ENCODE assay signal across 11 cellular contexts in the genomic region with DNA sequence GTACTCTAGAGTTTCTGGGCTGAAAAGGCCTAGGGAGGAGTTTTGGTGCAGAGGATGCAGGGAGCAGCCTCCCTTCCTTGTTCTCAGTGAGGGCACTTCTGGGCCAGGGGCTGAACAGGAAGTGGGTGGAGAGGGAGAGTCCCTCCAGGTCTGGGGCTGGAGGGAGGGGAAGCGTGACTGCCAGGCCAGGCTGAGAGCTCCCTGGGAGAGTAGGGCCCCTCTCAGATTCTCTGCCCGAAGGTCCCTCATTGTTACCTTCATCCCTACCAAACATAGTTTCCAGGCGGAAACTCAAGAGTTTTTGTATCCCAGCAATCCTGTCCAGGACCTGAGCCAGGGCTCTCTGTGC. TPM values are rescaled to one million over a fixed set of nuclear protein-coding genes. Genes with fewer than 3 reads are reported as not detected.
DNase-seq lines count a peak whose midpoint lies in the region; ATAC-seq and TF ChIP-seq lines count a peak whose summit lies in the region.
"Had no signal": no experiment of that assay in that cellular context is flagged by ENCODE, and none has a peak within 500 bp of the region (broad histone marks: within the 10 kb centered on the region; RNA-seq: fewer than 3 reads in every experiment).

No MANE protein-coding gene starts in this region.

- H3F3A ChIP-seq in GM23248 (ENCODE audit: insufficient read depth) = no peaks in the 10 kb centered on the region

- H3K4me3 ChIP-seq in ectodermal cell (ENCODE audit: insufficient read depth, low read depth, low read length) (no peak overlapping the region), thoracic aorta (no peak overlapping the region), foreskin fibroblast (ENCODE audit: low read depth in 1 of 2, low read length in 2 of 2) (no peak overlapping the region), WERI-Rb-1 (ENCODE audit: low read depth, low read length) (no peak overlapping the region), GM23248 (no peak overlapping the region)

- in situ Hi-C loops in GM23248 (cut with MboI) = no loop called here

- ATAC-seq in activated naive CD4-positive, alpha-beta T cell treated with anti-CD3 and anti-CD28 coated beads, Interleukin-2, amount 50 U/mL, for 72 hours = peak; percentile 43 to 88
- peak; percentile 47 for ATAC-seq in HG03175 (IDR thresholded peaks at IDR 0.05; ENCODE audit: unreplicated experiment)
- no peak for ATAC-seq in thoracic aorta (ENCODE audit: insufficient number of reproducible peaks, low FRiP score, low read depth)

- DNase-seq in activated naive CD4-positive, alpha-beta T cell treated with anti-CD3 and anti-CD28 coated beads, Interleukin-2, amount 50 U/mL, for 72 hours (ENCODE audit: low spot score in 2 of 2) = no peak
- no peak for DNase-seq in activated naive CD4-positive, alpha-beta T cell (lab: John Stamatoyannopoulos, UW)
- DNase-seq in thoracic aorta (ENCODE audit: low spot score) (no peak), foreskin fibroblast (no peak), WERI-Rb-1 (no peak), GM23248 (no peak)
- DNase-seq: activated CD4-positive, alpha-beta T cell treated with anti-CD3 and anti-CD28 coated beads for 4 hours; stimulated activated CD4-positive, alpha-beta T cell treated with anti-CD3 and anti-CD28 coated beads, Interleukin-2, amount 100 ng/mL, for 48 hours had no signal

- no peak overlapping the region for H2AFZ ChIP-seq in GM23248

- no peak for TF ChIP-seq CTCF in thoracic aorta (IDR thresholded peaks at IDR 0.05)
- TF ChIP-seq CTCF in foreskin fibroblast (IDR thresholded peaks at IDR 0.05; ENCODE audit: low read depth, low read length) = no peak
- no peak for TF ChIP-seq CTCF in WERI-Rb-1 (IDR thresholded peaks at IDR 0.05; ENCODE audit: low read depth, low read length)

- no peak overlapping the region for H3K4me2 ChIP-seq in GM23248 (ENCODE audit: unreplicated experiment)

- H3K27me3 ChIP-seq in ectodermal cell (ENCODE audit: control insufficient read depth, insufficient read depth, low read length, poor library complexity, severe bottlenecking) (no peaks in the 10 kb centered on the region), thoracic aorta (replicated peaks; ENCODE audit: insufficient read depth) (no peaks in the 10 kb centered on the region), WERI-Rb-1 (ENCODE audit: insufficient read depth, low read depth, severe bottlenecking) (no peaks in the 10 kb centered on the region), GM23248 (replicated peaks; ENCODE audit: insufficient read depth) (peaks cover 8% of the 10 kb centered on the region; the same call in 1 of the 2 replicates)

- peak overlapping the region in 1 of 2 donors; percentile 62 for H3K27ac Mint-ChIP-seq in activated naive CD4-positive, alpha-beta T cell treated with anti-CD3 and anti-CD28 coated beads, Interleukin-2, amount 50 U/mL, for 72 hours
- H3K27ac Mint-ChIP-seq: dendritic cell treated with granulocyte-macrophage colony-stimulating factor and Interleukin-4, amounts not matched to agents 40 ng/mL and 50 ng/mL, for 4 days had no signal

- H3K36me3 ChIP-seq in ectodermal cell (ENCODE audit: control insufficient read depth, insufficient read depth, low read length) (no peaks in the 10 kb centered on the region), thoracic aorta (no peaks in the 10 kb centered on the region), WERI-Rb-1 (no peaks in the 10 kb centered on the region), GM23248 (ENCODE audit: low read depth) (no peaks in the 10 kb centered on the region)

- 49 to 53% methylated on average over 3 of the region's 3 CpGs for WGBS in ectodermal cell, 2 experiments
- WGBS in GM23248 (ENCODE audit: low coverage in 1 of 2, low lambda C conversion rate in 2 of 2, missing lambda C conversion rate in 2 of 2), 2 experiments = 84 to 100% methylated on average over 3 of the region's 3 CpGs

- no peaks in the 10 kb centered on the region for H4K20me1 ChIP-seq in GM23248 (ENCODE audit: insufficient read depth)

- no peaks in the 10 kb centered on the region for H3K36me3 Mint-ChIP-seq in activated naive CD4-positive, alpha-beta T cell treated with anti-CD3 and anti-CD28 coated beads, Interleukin-2, amount 50 U/mL, for 72 hours

- H3K4me1 ChIP-seq in ectodermal cell (ENCODE audit: control insufficient read depth, insufficient read depth, low read length) = peaks cover 34% of the 10 kb centered on the region
- H3K4me1 ChIP-seq in thoracic aorta (ENCODE audit: control insufficient read depth in 1 of 2, low read depth in 2 of 2) = peaks cover 28 to 70% of the 10 kb centered on the region in 2 donors
- no peaks in the 10 kb centered on the region for H3K4me1 ChIP-seq in GM23248 (ENCODE audit: insufficient read depth)

- H3K27ac ChIP-seq in ectodermal cell (ENCODE audit: insufficient read depth, low read depth, low read length, poor library complexity, severe bottlenecking) = peak overlapping the region; percentile 98
- H3K27ac ChIP-seq in thoracic aorta = peak overlapping the region; percentile 77 to 88
- no peak overlapping the region for H3K27ac ChIP-seq in WERI-Rb-1
- H3K27ac ChIP-seq in GM23248 = no peak overlapping the region

- H3K79me2 ChIP-seq in GM23248 (ENCODE audit: insufficient read depth) = no peaks in the 10 kb centered on the region

- no peaks in the 10 kb centered on the region for H3K9me3 Mint-ChIP-seq in activated naive CD4-positive, alpha-beta T cell treated with anti-CD3 and anti-CD28 coated beads, Interleukin-2, amount 50 U/mL, for 72 hours
- H3K9me3 Mint-ChIP-seq: dendritic cell treated with granulocyte-macrophage colony-stimulating factor and Interleukin-4, amounts not matched to agents 40 ng/mL and 50 ng/mL, for 4 days had no signal

- no peak overlapping the region for H3K9ac ChIP-seq in GM23248

- no peaks in the 10 kb centered on the region for H3K9me3 ChIP-seq in ectodermal cell (ENCODE audit: control insufficient read depth, low read length)
- H3K9me3 ChIP-seq in thoracic aorta = no peaks in the 10 kb centered on the region
- no peaks in the 10 kb centered on the region for H3K9me3 ChIP-seq in WERI-Rb-1 (ENCODE audit: severe bottlenecking)
- no peaks in the 10 kb centered on the region for H3K9me3 ChIP-seq in GM23248 (ENCODE audit: low read depth)

- H3K9me2 ChIP-seq in GM23248 (ENCODE audit: insufficient read depth) = no peaks in the 10 kb centered on the region

RNA-seq across cellular contexts. Expression of gene CITED4, which starts 36.8 kb away (rescaled TPM):
- total RNA-seq in activated naive CD4-positive, alpha-beta T cell treated with anti-CD3 and anti-CD28 coated beads, Interleukin-2, amount 50 U/mL, for 72 hours = 1 to 10 TPM; 1.4 to 4.4 TPM
- polyA plus RNA-seq in ectodermal cell (2013, experiment 1 of 4) = 6.6 TPM
- polyA plus RNA-seq in ectodermal cell (2013, experiment 2 of 4) = 6.8 TPM
- polyA plus RNA-seq in ectodermal cell (2013, experiment 3 of 4) = 10.6 TPM
- 10.3 TPM for polyA plus RNA-seq in ectodermal cell (2013, experiment 4 of 4)
- total RNA-seq in thoracic aorta = 10 to 100 TPM; 53.5 to 55.9 TPM
- not detected in 2 replicates for total RNA-seq in GM23248 (2014; rRNA removed; shearing (Covaris generic))
- polyA plus RNA-seq in GM23248 (2016; fragmentation: Nextera tagmentation; extraction: Ambion mirVana) = 0.19 TPM in 1 of 2 replicates, not detected in the other

RNA-seq across cellular contexts. Expression of gene KCNQ4, which starts 41.8 kb away (rescaled TPM):
- 1 to 10 TPM in 1 of 2 donors, under 1 TPM in 1; 0.73 to 1.5 TPM for total RNA-seq in activated naive CD4-positive, alpha-beta T cell treated with anti-CD3 and anti-CD28 coated beads, Interleukin-2, amount 50 U/mL, for 72 hours
- 3.7 TPM for polyA plus RNA-seq in ectodermal cell (2013, experiment 1 of 4)
- polyA plus RNA-seq in ectodermal cell (2013, experiment 2 of 4) = 5.8 TPM
- 2.5 TPM for polyA plus RNA-seq in ectodermal cell (2013, experiment 3 of 4)
- 3.9 TPM for polyA plus RNA-seq in ectodermal cell (2013, experiment 4 of 4)
- 10 to 100 TPM in 1 of 2 donors, 1 to 10 TPM in 1; 5.7 to 11.5 TPM for total RNA-seq in thoracic aorta
- total RNA-seq in GM23248 (2014; rRNA removed; shearing (Covaris generic)) = not detected in 2 replicates
- not detected in 2 replicates for polyA plus RNA-seq in GM23248 (2016; fragmentation: Nextera tagmentation; extraction: Ambion mirVana)

Comparison
In these comparisons a context has a peak if more than half of its experiments do, and no peak if none do; other contexts are left out.
1. H3K27ac ChIP-seq: peak in ectodermal cell (single experiment) and thoracic aorta (2 of 2); none in WERI-Rb-1 (single experiment) and GM23248 (single experiment).
2. RNA of gene CITED4, which starts 36.8 kb away (total RNA-seq): 53.5 to 55.9 TPM in thoracic aorta; 1.4 to 4.4 TPM in activated naive CD4-positive, alpha-beta T cell treated with anti-CD3 and anti-CD28 coated beads, Interleukin-2, amount 50 U/mL, for 72 hours and not detected in GM23248; every median in the first group is over 10 times any median in the second.